In genomic region chr12:23204933-23205778, GRCh38 we compare ENCODE assay signal across 7 cellular contexts.
DNase-seq lines count a peak whose midpoint lies in the region; ATAC-seq, FAIRE-seq and TF ChIP-seq lines count a peak whose summit lies in the region.

No MANE protein-coding gene starts in this region.

- no peak overlapping the region for H3K27ac ChIP-seq in tibial artery

- H3K36me3 ChIP-seq in bronchial epithelial cell (ENCODE audit: control insufficient read depth, insufficient read depth, low read length) (no peaks in the 10 kb centered on the region), kidney epithelial cell (ENCODE audit: control insufficient read depth, insufficient read depth, low read length) (no peaks in the 10 kb centered on the region), tibial artery (no peaks in the 10 kb centered on the region)

- TF ChIP-seq CTCF in bronchial epithelial cell (IDR thresholded peaks at IDR 0.05; ENCODE audit: insufficient read depth, low read length, severe bottlenecking) (peak; percentile 69), kidney epithelial cell (IDR thresholded peaks at IDR 0.05; ENCODE audit: insufficient read depth, low read length, poor library complexity, severe bottlenecking) (peak; percentile 78), tibial artery (IDR thresholded peaks at IDR 0.05) (peak; percentile 87 to 90)

- intact Hi-C loops in tibial artery (cut with DNase I; ENCODE audit: low total_unique reads): no loop called here

- peaks cover 0 to 5% (median 0%) of the 10 kb centered on the region in 4 donors for H3K4me1 ChIP-seq in tibial artery

- H3K4me3 ChIP-seq in bronchial epithelial cell (ENCODE audit: low read depth, low read length): no peak overlapping the region
- H3K4me3 ChIP-seq in kidney epithelial cell (ENCODE audit: low read depth, low read length): no peak overlapping the region
- no peak overlapping the region for H3K4me3 ChIP-seq in tibial artery

- no peaks in the 10 kb centered on the region for H3K9me3 ChIP-seq in tibial artery

- ATAC-seq in GM19467 (IDR thresholded peaks at IDR 0.05; ENCODE audit: unreplicated experiment) (peak; percentile 87), HG03439 (IDR thresholded peaks at IDR 0.05; ENCODE audit: unreplicated experiment) (peak; percentile 81)

- peak; percentile 60 for DNase-seq in ELR (ENCODE audit: low read depth)
- peak; percentile 73 for DNase-seq in NCI-H69 (lab: John Stamatoyannopoulos, UW)
- peak; percentile 66 for DNase-seq in bronchial epithelial cell (ENCODE audit: low read depth)
- peak; percentile 14 for DNase-seq in kidney epithelial cell (ENCODE audit: low read depth)
- no peak for DNase-seq in tibial artery

- no peak for FAIRE-seq in bronchial epithelial cell (lab: Jason Lieb, UNC)

- H3K27me3 ChIP-seq in bronchial epithelial cell (ENCODE audit: control insufficient read depth, insufficient read depth, low read length) (no peaks in the 10 kb centered on the region), kidney epithelial cell (ENCODE audit: control insufficient read depth, insufficient read depth, low read length) (no peaks in the 10 kb centered on the region), tibial artery (no peaks in the 10 kb centered on the region)

Comparison
In these comparisons a context has a peak if more than half of its experiments do, and no peak if none do; other contexts are left out.
1. DNase-seq: peak in ELR (single experiment), NCI-H69 (single experiment), bronchial epithelial cell (single experiment) and kidney epithelial cell (single experiment); none in tibial artery (0 of 2).
2. Peak in every context shown above with its lines, with median percentiles within 50 percentile points of each other: CTCF ChIP-seq.